ENCODE assay signal across 6 cellular contexts in genomic region chr6:33357160-33357871, GRCh38. TPM values are rescaled to one million over a fixed set of nuclear protein-coding genes. Genes with fewer than 3 reads are reported as not detected.
DNase-seq lines count a peak whose midpoint lies in the region; TF ChIP-seq lines count a peak whose summit lies in the region.
"Not testable (repeated sequence)": the region's sequence is repeated elsewhere in the genome, so short reads cannot be mapped to it uniquely, and the experiment has no call there.

No MANE protein-coding gene starts in this region.

- H3K36me3 ChIP-seq in endodermal cell (ENCODE audit: control insufficient read depth, insufficient read depth, low read length); neuronal stem cell (replicated peaks in 1 of 2; ENCODE audit: control insufficient read depth in 2 of 2, insufficient read depth in 2 of 2, low read length in 2 of 2): not testable (repeated sequence)

- not testable (repeated sequence) for H3K9me3 ChIP-seq in H9 (ENCODE audit: control insufficient read depth, low read depth, low read length); endodermal cell (ENCODE audit: control insufficient read depth, low read length); neuronal stem cell (replicated peaks in 1 of 2; ENCODE audit: control insufficient read depth in 2 of 2, insufficient read depth in 1 of 2, low read depth in 1 of 2, low read length in 2 of 2)

- H3K18ac ChIP-seq in H9 (ENCODE audit: insufficient read length, low read depth, low read length), result not testable (repeated sequence)
- H3K18ac ChIP-seq in neuronal stem cell (ENCODE audit: low read length), result peak overlapping the region; percentile 76

- not testable (repeated sequence) for TF ChIP-seq CTCF in H9 (conservative IDR thresholded peaks at IDR 0.05); endodermal cell (conservative IDR thresholded peaks at IDR 0.05); type B pancreatic cell (conservative IDR thresholded peaks at IDR 0.05)

- not testable (repeated sequence) for H3K4me2 ChIP-seq in H9 (ENCODE audit: insufficient read depth, insufficient read length, low read length); neuronal stem cell (ENCODE audit: insufficient read depth, low read length, poor library complexity, severe bottlenecking)

- H2BK12ac ChIP-seq in H9 (ENCODE audit: insufficient read length, low read depth, low read length); neuronal stem cell (ENCODE audit: low read length): not testable (repeated sequence)

- not testable (repeated sequence) for H3K9ac ChIP-seq in H9 (ENCODE audit: extremely low read depth, insufficient read length, low read length); endodermal cell (ENCODE audit: extremely low read depth, low read length, poor library complexity, severe bottlenecking); neuronal stem cell (ENCODE audit: low read depth, low read length, poor library complexity)

- H4K20me1 ChIP-seq in H9 (ENCODE audit: control insufficient read depth, insufficient read depth, insufficient read length), result not testable (repeated sequence)

- not testable (repeated sequence) for H2AFZ ChIP-seq in H9 (ENCODE audit: low read length); neuronal stem cell (ENCODE audit: low read length)

- not testable (repeated sequence) for H2BK5ac ChIP-seq in H9 (ENCODE audit: insufficient read length, low read length)
- peak overlapping the region; percentile 82 for H2BK5ac ChIP-seq in neuronal stem cell (ENCODE audit: low read length)

- not testable (repeated sequence) for H3K36me3 Mint-ChIP-seq in H9 (ENCODE audit: insufficient read depth in 1 of 3, low read depth in 3 of 3); endodermal cell (ENCODE audit: low read depth); type B pancreatic cell

- not testable (repeated sequence) for H3K79me1 ChIP-seq in H9 (ENCODE audit: insufficient read depth, low read depth, low read length, poor library complexity, severe bottlenecking); neuronal stem cell (ENCODE audit: low read depth, low read length)

- not testable (repeated sequence) for H4K8ac ChIP-seq in H9 (replicated peaks; ENCODE audit: insufficient read length, low read depth, low read length); neuronal stem cell (ENCODE audit: low read depth, low read length)

- H3K56ac ChIP-seq in H9 (ENCODE audit: insufficient read length, low read depth, low read length), result not testable (repeated sequence)

- not testable (repeated sequence) for H3K27me3 ChIP-seq in H9 (ENCODE audit: insufficient read depth, low read length); endodermal cell (ENCODE audit: control insufficient read depth, insufficient read depth, low read length, poor library complexity, severe bottlenecking); neuronal stem cell (ENCODE audit: control insufficient read depth in 3 of 3, insufficient read depth in 3 of 3, low read depth in 1 of 3, low read length in 3 of 3)

- not testable (repeated sequence) for H3K4me3 ChIP-seq in endodermal cell (ENCODE audit: low read length); neuronal stem cell (ENCODE audit: low read length in 2 of 2)

- H2AK5ac ChIP-seq in H9 (ENCODE audit: insufficient read length, low read length); neuronal stem cell (ENCODE audit: low read depth, low read length): not testable (repeated sequence)

- not testable (repeated sequence) for H3K27ac ChIP-seq in H9 (ENCODE audit: insufficient read length, low read depth, low read length); endodermal cell (ENCODE audit: low read depth, low read length); neuronal stem cell (replicated peaks; ENCODE audit: low read length)

- peak overlapping the region in 2 of 3 experiments; percentile 48 to 61; a peak in 4 of 7 replicates for H3K27ac Mint-ChIP-seq in H9
- H3K27ac Mint-ChIP-seq in endodermal cell, result peak overlapping the region; percentile 88
- peak overlapping the region; percentile 94 for H3K27ac Mint-ChIP-seq in type B pancreatic cell

- not testable (repeated sequence) for H4K91ac ChIP-seq in H9 (ENCODE audit: insufficient read length, low read depth, low read length); neuronal stem cell (ENCODE audit: low read depth, low read length, poor library complexity)

- not testable (repeated sequence) for DNase-seq in H9; endodermal cell; neuronal stem cell (ENCODE audit: low spot score); type B pancreatic cell (ENCODE audit: extremely low spot score, unreplicated experiment)
- DNase-seq in NCI-H82 treated with DMSO at 0.1 percent for 48 hours (lab: John Stamatoyannopoulos, UW; ENCODE audit: unreplicated experiment) (peak; percentile 47), kidney tubule cell (ENCODE audit: low spot score) (peak; percentile 12)

- not testable (repeated sequence) for H2BK20ac ChIP-seq in H9 (ENCODE audit: low read depth, low read length, poor library complexity, severe bottlenecking)

- not testable (repeated sequence) for H4K5ac ChIP-seq in H9 (ENCODE audit: insufficient read length, low read depth, low read length)

- H3K4me1 Mint-ChIP-seq in H9, result peaks cover 29 to 37% of the 10 kb centered on the region in 2 experiments
- H3K4me1 Mint-ChIP-seq in endodermal cell, result peaks cover 41% of the 10 kb centered on the region
- H3K4me1 Mint-ChIP-seq in type B pancreatic cell (ENCODE audit: unreplicated experiment), result peaks cover 26% of the 10 kb centered on the region

- H3T11ph ChIP-seq in H9 (ENCODE audit: low read length), result not testable (repeated sequence)

- WGBS in H9 (ENCODE audit: extremely low coverage, insufficient read length, low lambda C conversion rate), result no CpG with 5 or more reads among the region's 13 CpGs
- WGBS in endodermal cell (ENCODE audit: insufficient coverage in 1 of 2, insufficient read length in 1 of 2), 2 experiments, result 80 to 92% methylated on average over 2 to 11 of the region's 13 CpGs
- WGBS in neuronal stem cell (ENCODE audit: extremely low coverage in 2 of 2, insufficient read length in 2 of 2, insufficient replicate concordance in 1 of 2), 2 donors, result no CpG with 5 or more reads among the region's 13 CpGs

- not testable (repeated sequence) for H3K23me2 ChIP-seq in H9 (ENCODE audit: insufficient read length, low read depth, low read length, poor library complexity, severe bottlenecking)

- H3K14ac ChIP-seq in H9 (ENCODE audit: insufficient read depth, low read length); neuronal stem cell (ENCODE audit: low read length): not testable (repeated sequence)

- not testable (repeated sequence) for H3K23ac ChIP-seq in H9 (ENCODE audit: insufficient read length, low read depth, low read length); neuronal stem cell (ENCODE audit: low read depth, low read length, poor library complexity)

- not testable (repeated sequence) for H3K4ac ChIP-seq in H9 (ENCODE audit: low read depth, low read length); neuronal stem cell (ENCODE audit: low read length)

- not testable (repeated sequence) for H3K9me3 Mint-ChIP-seq in H9, endodermal cell, type B pancreatic cell

- H3K4me3 Mint-ChIP-seq in H9, endodermal cell: not testable (repeated sequence)
- H3K4me3 Mint-ChIP-seq in type B pancreatic cell, result peak overlapping the region; percentile 49

- H2BK15ac ChIP-seq in H9 (ENCODE audit: low read depth, low read length); neuronal stem cell (ENCODE audit: low read length): not testable (repeated sequence)

- H3K4me1 ChIP-seq in H9 (ENCODE audit: insufficient read depth, low read length); neuronal stem cell (ENCODE audit: control insufficient read depth in 2 of 2, insufficient read depth in 1 of 2, low read depth in 1 of 2, low read length in 2 of 2): not testable (repeated sequence)
- peaks cover 14% of the 10 kb centered on the region for H3K4me1 ChIP-seq in endodermal cell (ENCODE audit: control insufficient read depth, insufficient read depth, low read length)

- H3K79me2 ChIP-seq in H9 (ENCODE audit: insufficient read depth, low read length), result not testable (repeated sequence)

- not testable (repeated sequence) for H3K27me3 Mint-ChIP-seq in H9 (ENCODE audit: low read depth); type B pancreatic cell
- H3K27me3 Mint-ChIP-seq in endodermal cell (ENCODE audit: insufficient read depth), result peaks cover 12% of the 10 kb centered on the region

- not testable (repeated sequence) for H2BK120ac ChIP-seq in H9 (ENCODE audit: low read depth, low read length, poor library complexity, severe bottlenecking); neuronal stem cell (ENCODE audit: low read depth, low read length)

RNA-seq across cellular contexts. Expression of gene KIFC1, which starts 34.3 kb away (rescaled TPM):
- total RNA-seq in H9 (2021) (73.1 and 73.8 TPM in 2 replicates), endodermal cell (10 to 100 TPM; 56.6 to 94.3 TPM), type B pancreatic cell (ENCODE audit: low replicate concordance) (28.0 and 67.7 TPM in 2 replicates)
- 99.2 TPM for polyA plus RNA-seq in endodermal cell (2013, experiment 1 of 2)
- polyA plus RNA-seq in endodermal cell (2013, experiment 2 of 2), result 95.4 TPM
- polyA plus RNA-seq in neuronal stem cell (2013, experiment 1 of 2), result 84.1 TPM
- polyA plus RNA-seq in neuronal stem cell (2013, experiment 2 of 2), result 83.4 TPM

RNA-seq across cellular contexts. Expression of gene DAXX, which starts 34.6 kb away (rescaled TPM):
- 80.2 and 80.4 TPM in 2 replicates for total RNA-seq in H9 (2021)
- 10 to 100 TPM; 51.2 to 52.6 TPM for total RNA-seq in endodermal cell
- polyA plus RNA-seq in endodermal cell (2013, experiment 1 of 2), result 50.9 TPM
- 48.1 TPM for polyA plus RNA-seq in endodermal cell (2013, experiment 2 of 2)
- 40.8 TPM for polyA plus RNA-seq in neuronal stem cell (2013, experiment 1 of 2)
- 39.2 TPM for polyA plus RNA-seq in neuronal stem cell (2013, experiment 2 of 2)
- 43.6 and 47.0 TPM in 2 replicates for total RNA-seq in type B pancreatic cell (ENCODE audit: low replicate concordance)

RNA-seq across cellular contexts. Expression of gene ZBTB22, which starts 39.8 kb away (rescaled TPM):
- total RNA-seq in H9 (2021) (8.1 TPM in 2 replicates), endodermal cell (10 to 100 TPM; 15.2 to 19.8 TPM), type B pancreatic cell (ENCODE audit: low replicate concordance) (21.1 and 22.2 TPM in 2 replicates)
- 26.5 TPM for polyA plus RNA-seq in endodermal cell (2013, experiment 1 of 2)
- 20.6 TPM for polyA plus RNA-seq in endodermal cell (2013, experiment 2 of 2)
- polyA plus RNA-seq in neuronal stem cell (2013, experiment 1 of 2), result 18.2 TPM
- 17.1 TPM for polyA plus RNA-seq in neuronal stem cell (2013, experiment 2 of 2)

RNA-seq across cellular contexts. Expression of gene TAPBP, which starts 43.4 kb away (rescaled TPM):
- total RNA-seq in H9 (2021), result 28.2 and 29.5 TPM in 2 replicates
- total RNA-seq in endodermal cell, result 10 to 100 TPM in 1 of 2 donors, 1 to 10 TPM in 1; 7.0 to 11.1 TPM
- 13.5 TPM for polyA plus RNA-seq in endodermal cell (2013, experiment 1 of 2)
- polyA plus RNA-seq in endodermal cell (2013, experiment 2 of 2), result 12.4 TPM
- 12.5 TPM for polyA plus RNA-seq in neuronal stem cell (2013, experiment 1 of 2)
- 13.2 TPM for polyA plus RNA-seq in neuronal stem cell (2013, experiment 2 of 2)
- total RNA-seq in type B pancreatic cell (ENCODE audit: low replicate concordance), result 71.4 and 93.5 TPM in 2 replicates

RNA-seq across cellular contexts. Expression of gene PHF1, which starts 53.5 kb away (rescaled TPM):
- total RNA-seq in H9 (2021), result 49.8 and 56.8 TPM in 2 replicates
- total RNA-seq in endodermal cell, result 10 to 100 TPM; 71.4 to 75.7 TPM
- 71.2 TPM for polyA plus RNA-seq in endodermal cell (2013, experiment 1 of 2)
- polyA plus RNA-seq in endodermal cell (2013, experiment 2 of 2), result 61.2 TPM
- 69.5 TPM for polyA plus RNA-seq in neuronal stem cell (2013, experiment 1 of 2)
- polyA plus RNA-seq in neuronal stem cell (2013, experiment 2 of 2), result 68.8 TPM
- total RNA-seq in type B pancreatic cell (ENCODE audit: low replicate concordance), result 23.8 and 49.6 TPM in 2 replicates
